Comparison of ENCODE assay signal across 11 cellular contexts in the genomic region with DNA sequence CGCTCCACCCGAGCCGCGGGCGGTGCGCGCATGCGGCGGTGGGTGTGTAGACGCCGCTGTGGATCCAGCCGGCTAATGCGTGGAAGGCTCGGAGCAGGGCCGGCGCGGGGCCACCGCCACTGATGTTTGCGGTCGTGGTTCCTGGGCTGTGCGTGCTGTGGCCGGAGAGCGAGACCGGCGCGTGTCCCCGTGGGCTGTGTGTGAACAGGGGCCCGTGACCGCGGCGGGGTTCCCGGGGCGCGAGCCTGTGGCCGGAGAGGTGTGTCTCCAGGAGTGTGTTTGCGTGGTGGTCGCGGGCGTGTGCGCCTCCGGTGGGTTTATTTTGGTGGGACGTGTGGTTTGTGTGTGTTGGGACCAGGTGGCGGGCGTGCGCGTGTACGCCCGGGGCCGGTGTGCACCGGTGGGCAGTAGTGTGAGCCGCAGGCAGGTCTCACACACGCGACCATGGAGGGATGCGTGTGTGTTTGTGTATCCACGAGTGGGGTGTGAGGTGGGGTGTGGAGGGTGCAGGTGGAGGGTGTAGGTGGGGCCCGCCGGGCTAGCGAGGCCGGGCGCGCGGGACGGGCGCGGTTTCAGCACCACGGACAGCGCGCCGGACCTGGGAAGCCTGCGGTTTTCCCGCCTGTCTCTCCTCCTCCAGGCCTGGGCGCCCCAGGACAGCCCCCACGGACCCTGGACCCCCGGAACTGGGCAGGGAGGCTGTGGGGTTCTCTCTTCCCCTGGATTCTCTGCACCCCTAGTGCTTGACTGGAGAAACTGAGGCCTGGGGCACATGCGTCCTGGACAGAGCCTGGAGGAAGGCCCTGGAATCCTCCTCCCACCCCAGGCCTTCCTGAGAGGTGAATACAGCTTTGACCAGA. TPM values are rescaled to one million over a fixed set of nuclear protein-coding genes. Genes with fewer than 3 reads are reported as not detected.
DNase-seq lines count a peak whose midpoint lies in the region; ATAC-seq and TF ChIP-seq lines count a peak whose summit lies in the region.
"Had no signal": no experiment of that assay in that cellular context is flagged by ENCODE, and none has a peak within 500 bp of the region (broad histone marks: within the 10 kb centered on the region; RNA-seq: fewer than 3 reads in every experiment).

No MANE protein-coding gene starts in this region.

- no peak for ATAC-seq in naive B cell (ENCODE audit: low read depth in 2 of 2)
- ATAC-seq in HG03439 (IDR thresholded peaks at IDR 0.05; ENCODE audit: unreplicated experiment): no peak
- ATAC-seq in activated naive CD4-positive, alpha-beta T cell treated with anti-CD3 and anti-CD28 coated beads, Interleukin-2, amount 50 U/mL, for 72 hours: no peak

- no peak for TF ChIP-seq RAD21 in Ishikawa (IDR thresholded peaks at IDR 0.05; ENCODE audit: low read depth)

- no peaks in the 10 kb centered on the region for H3K36me3 Mint-ChIP-seq in naive B cell
- no peaks in the 10 kb centered on the region for H3K36me3 Mint-ChIP-seq in activated naive CD4-positive, alpha-beta T cell treated with anti-CD3 and anti-CD28 coated beads, Interleukin-2, amount 50 U/mL, for 72 hours

- POLR2A ChIA-PET in HEK293T (lab: Yijun Ruan, JAX): no interaction called here

- peaks cover 2 to 7% (median 5%) of the 10 kb centered on the region in 3 donors for H3K4me1 Mint-ChIP-seq in naive B cell

- peak overlapping the region in 1 of 6 donors; percentile 32 for H3K27ac Mint-ChIP-seq in naive B cell
- H3K27ac Mint-ChIP-seq in activated naive CD4-positive, alpha-beta T cell treated with anti-CD3 and anti-CD28 coated beads, Interleukin-2, amount 50 U/mL, for 72 hours: no peak overlapping the region

- H3K4me3 Mint-ChIP-seq in naive B cell: peak overlapping the region in 5 of 8 donors; percentile 11 to 86 (median 41)

- peaks cover 4 to 58% (median 21%) of the 10 kb centered on the region in 3 donors for H3K27me3 Mint-ChIP-seq in naive B cell

- no peak for TF ChIP-seq EP300 in Ishikawa (IDR thresholded peaks at IDR 0.05; ENCODE audit: borderline replicate concordance)

- CTCF ChIA-PET in HEK293T (lab: Yijun Ruan, JAX): no interaction called here

- peak; percentile 67 for DNase-seq in AG20443 (ENCODE audit: low spot score)
- DNase-seq in ecto neural progenitor cell (ENCODE audit: low spot score): peak; percentile 81
- DNase-seq in naive B cell: no peak
- no peak for DNase-seq in COR-L47 (lab: John Stamatoyannopoulos, UW)
- no peak for DNase-seq in activated naive CD4-positive, alpha-beta T cell treated with anti-CD3 and anti-CD28 coated beads, Interleukin-2, amount 50 U/mL, for 72 hours (ENCODE audit: low spot score in 2 of 2)
- no peak for DNase-seq in HEK293T (ENCODE audit: extremely low spot score)
- DNase-seq: stimulated activated CD8-positive, alpha-beta memory T cell treated with anti-CD3 and anti-CD28 coated beads, Interleukin-4, amount 100 ng/mL, for 48 hours had no signal

- no peaks in the 10 kb centered on the region for H3K9me3 Mint-ChIP-seq in naive B cell
- no peaks in the 10 kb centered on the region for H3K9me3 Mint-ChIP-seq in activated naive CD4-positive, alpha-beta T cell treated with anti-CD3 and anti-CD28 coated beads, Interleukin-2, amount 50 U/mL, for 72 hours

TF ChIP-seq in Ishikawa, 13 proteins besides CTCF, POLR2A, EP300 and RAD21:
- TF ChIP-seq, protein P1, sequence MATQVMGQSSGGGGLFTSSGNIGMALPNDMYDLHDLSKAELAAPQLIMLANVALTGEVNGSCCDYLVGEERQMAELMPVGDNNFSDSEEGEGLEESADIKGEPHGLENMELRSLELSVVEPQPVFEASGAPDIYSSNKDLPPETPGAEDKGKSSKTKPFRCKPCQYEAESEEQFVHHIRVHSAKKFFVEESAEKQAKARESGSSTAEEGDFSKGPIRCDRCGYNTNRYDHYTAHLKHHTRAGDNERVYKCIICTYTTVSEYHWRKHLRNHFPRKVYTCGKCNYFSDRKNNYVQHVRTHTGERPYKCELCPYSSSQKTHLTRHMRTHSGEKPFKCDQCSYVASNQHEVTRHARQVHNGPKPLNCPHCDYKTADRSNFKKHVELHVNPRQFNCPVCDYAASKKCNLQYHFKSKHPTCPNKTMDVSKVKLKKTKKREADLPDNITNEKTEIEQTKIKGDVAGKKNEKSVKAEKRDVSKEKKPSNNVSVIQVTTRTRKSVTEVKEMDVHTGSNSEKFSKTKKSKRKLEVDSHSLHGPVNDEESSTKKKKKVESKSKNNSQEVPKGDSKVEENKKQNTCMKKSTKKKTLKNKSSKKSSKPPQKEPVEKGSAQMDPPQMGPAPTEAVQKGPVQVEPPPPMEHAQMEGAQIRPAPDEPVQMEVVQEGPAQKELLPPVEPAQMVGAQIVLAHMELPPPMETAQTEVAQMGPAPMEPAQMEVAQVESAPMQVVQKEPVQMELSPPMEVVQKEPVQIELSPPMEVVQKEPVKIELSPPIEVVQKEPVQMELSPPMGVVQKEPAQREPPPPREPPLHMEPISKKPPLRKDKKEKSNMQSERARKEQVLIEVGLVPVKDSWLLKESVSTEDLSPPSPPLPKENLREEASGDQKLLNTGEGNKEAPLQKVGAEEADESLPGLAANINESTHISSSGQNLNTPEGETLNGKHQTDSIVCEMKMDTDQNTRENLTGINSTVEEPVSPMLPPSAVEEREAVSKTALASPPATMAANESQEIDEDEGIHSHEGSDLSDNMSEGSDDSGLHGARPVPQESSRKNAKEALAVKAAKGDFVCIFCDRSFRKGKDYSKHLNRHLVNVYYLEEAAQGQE (IDR thresholded peaks at IDR 0.05; ENCODE audit: low read depth): peak; percentile 99
- TF ChIP-seq, protein P2, sequence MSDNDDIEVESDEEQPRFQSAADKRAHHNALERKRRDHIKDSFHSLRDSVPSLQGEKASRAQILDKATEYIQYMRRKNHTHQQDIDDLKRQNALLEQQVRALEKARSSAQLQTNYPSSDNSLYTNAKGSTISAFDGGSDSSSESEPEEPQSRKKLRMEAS (IDR thresholded peaks at IDR 0.05): peak; percentile 36; the same call in 1 of the 2 replicates
- TF ChIP-seq ZBTB7A (IDR thresholded peaks at IDR 0.05; ENCODE audit: low read depth): peak; percentile 69
- no peak for TF ChIP-seq CEBPB (IDR thresholded peaks at IDR 0.05)

TF ChIP-seq in HEK293T, 16 proteins besides CTCF, POLR2A, EP300 and RAD21:
- no peak for TF ChIP-seq SUZ12 (IDR thresholded peaks at IDR 0.05)

RNA-seq across cellular contexts. Expression of a gene that starts 1.6 kb away (rescaled TPM):
- polyA plus RNA-seq in naive B cell (ENCODE audit: low read depth in 6 of 6): not detected
- total RNA-seq in activated naive CD4-positive, alpha-beta T cell treated with anti-CD3 and anti-CD28 coated beads, Interleukin-2, amount 50 U/mL, for 72 hours: under 1 TPM; 0.41 to 0.58 TPM

RNA-seq across cellular contexts. Expression of a gene that starts 18.9 kb away (rescaled TPM):
- 100 to 1,000 TPM; 205 to 270 (median 235) TPM for polyA plus RNA-seq in naive B cell (ENCODE audit: low read depth in 6 of 6)
- total RNA-seq in activated naive CD4-positive, alpha-beta T cell treated with anti-CD3 and anti-CD28 coated beads, Interleukin-2, amount 50 U/mL, for 72 hours: 100 to 1,000 TPM; 170 to 194 TPM

RNA-seq across cellular contexts. Expression of a gene that starts 42.0 kb away (rescaled TPM):
- 10 to 100 TPM; 12.1 to 56.8 (median 34.4) TPM for polyA plus RNA-seq in naive B cell (ENCODE audit: low read depth in 6 of 6)
- total RNA-seq in activated naive CD4-positive, alpha-beta T cell treated with anti-CD3 and anti-CD28 coated beads, Interleukin-2, amount 50 U/mL, for 72 hours: 10 to 100 TPM; 47.0 to 57.7 TPM

RNA-seq across cellular contexts. Expression of a gene that starts 47.5 kb away (rescaled TPM):
- polyA plus RNA-seq in naive B cell (ENCODE audit: low read depth in 6 of 6): 1 to 10 TPM in 2 of 6 donors, under 1 TPM in 2, not detected in 2; 0.40 to 1.5 (median 1.0) TPM
- total RNA-seq in activated naive CD4-positive, alpha-beta T cell treated with anti-CD3 and anti-CD28 coated beads, Interleukin-2, amount 50 U/mL, for 72 hours: 10 to 100 TPM; 14.1 to 52.7 TPM
- total RNA-seq: HT1080, pulmonary artery endothelial cell had no signal

RNA-seq across cellular contexts. Expression of a gene that starts 48.4 kb away (rescaled TPM):
- polyA plus RNA-seq in naive B cell (ENCODE audit: low read depth in 6 of 6): not detected
- not detected for total RNA-seq in activated naive CD4-positive, alpha-beta T cell treated with anti-CD3 and anti-CD28 coated beads, Interleukin-2, amount 50 U/mL, for 72 hours
- total RNA-seq: HT1080 had no signal

Comparison
In these comparisons a context has a peak if more than half of its experiments do, and no peak if none do; other contexts are left out.
1. DNase-seq: peak in AG20443 (single experiment) and ecto neural progenitor cell (single experiment); none in naive B cell (single experiment), COR-L47 (single experiment), activated naive CD4-positive, alpha-beta T cell treated with anti-CD3 and anti-CD28 coated beads, Interleukin-2, amount 50 U/mL, for 72 hours (0 of 2) and HEK293T (single experiment).